ENCODE assay signal across 1 cellular context in genomic region chr17:57945999-57946797, GRCh38.
TF ChIP-seq lines count a peak whose summit lies in the region.

No MANE protein-coding gene starts in this region.

TF ChIP-seq in GM23338, 12 proteins besides CTCF, POLR2A, EP300 and RAD21 (continued from another document):
- TF ChIP-seq ZNF462 (CRISPR knock-in tag; IDR thresholded peaks at IDR 0.05) (no peak), CREB1 (CRISPR knock-in tag; IDR thresholded peaks at IDR 0.05; ENCODE audit: low read depth) (no peak), STAT1 (IDR thresholded peaks at IDR 0.05; ENCODE audit: unreplicated experiment) (no peak), REST (IDR thresholded peaks at IDR 0.05; ENCODE audit: unreplicated experiment) (no peak)
